16 cellular contexts compared by ENCODE assay signal in genomic region chr2:224538739-224539138, GRCh38.
"Had no signal": no experiment of that assay in that cellular context is flagged by ENCODE, and none has a peak within 500 bp of the region (broad histone marks: within the 10 kb centered on the region; RNA-seq: fewer than 3 reads in every experiment).

No MANE protein-coding gene starts in this region.

- H3K27me3 Mint-ChIP-seq: activated T-helper 17 cell treated with anti-CD3 and anti-CD28 coated beads, Interleukin-2, amount 50 U/mL, for 72 hours; stimulated activated memory B cell treated with anti-CD40 and anti-IgM and Interleukin-4, amounts not matched to agents 10 μg/mL and 1 μg/mL and 100 μg/mL, for 72 hours; T-cell had no signal

- H3K27ac ChIP-seq: esophagus squamous epithelium, spleen had no signal

- H3K27ac Mint-ChIP-seq: stimulated activated memory B cell treated with anti-CD40 and anti-IgM and Interleukin-4, amounts not matched to agents 10 μg/mL and 1 μg/mL and 100 μg/mL, for 72 hours had no signal

- H3K4me3 ChIP-seq: esophagus squamous epithelium, spleen had no signal

- H3K27me3 ChIP-seq: esophagus squamous epithelium, spleen had no signal

- H3K9me3 ChIP-seq: esophagus squamous epithelium, spleen had no signal

- H3K9me3 Mint-ChIP-seq: activated T-helper 17 cell treated with anti-CD3 and anti-CD28 coated beads, Interleukin-2, amount 50 U/mL, for 72 hours; natural killer cell; stimulated activated memory B cell treated with anti-CD40 and anti-IgM and Interleukin-4, amounts not matched to agents 10 μg/mL and 1 μg/mL and 100 μg/mL, for 72 hours; T-cell had no signal

- ATAC-seq: activated T-helper 17 cell treated with anti-CD3 and anti-CD28 coated beads, Interleukin-2, amount 50 U/mL, for 72 hours; natural killer cell; SK-N-SH treated with all-trans-retinoic acid at 6 μM for 48 hours; stimulated activated memory B cell treated with anti-CD40 and anti-IgM and Interleukin-4, amounts not matched to agents 10 μg/mL and 1 μg/mL and 100 μg/mL, for 72 hours; T-cell had no signal

- H3K4me3 Mint-ChIP-seq: activated T-helper 17 cell treated with anti-CD3 and anti-CD28 coated beads, Interleukin-2, amount 50 U/mL, for 72 hours; natural killer cell; stimulated activated memory B cell treated with anti-CD40 and anti-IgM and Interleukin-4, amounts not matched to agents 10 μg/mL and 1 μg/mL and 100 μg/mL, for 72 hours; T-cell had no signal

- DNase-seq: activated CD4-positive, alpha-beta T cell treated with anti-CD3 and anti-CD28 coated beads, Interleukin-2, amount 50 U/mL, for 4 hours; activated CD4-positive, CD25-positive, alpha-beta regulatory T cell treated with anti-CD3 and anti-CD28 coated beads, Interleukin-2, amount 50 U/mL, for 72 hours; activated naive CD4-positive, alpha-beta T cell treated with anti-CD3 and anti-CD28 coated beads, Interleukin-2, amount 50 U/mL, for 16 hours; activated T-cell treated with anti-CD3 and anti-CD28 coated beads for 4 hours; dermis blood vessel endothelial cell; effector memory CD4-positive, alpha-beta T cell; esophagus squamous epithelium; mesenchymal stem cell; natural killer cell; spleen; stimulated activated CD4-positive, alpha-beta T cell treated with anti-CD3 and anti-CD28 coated beads, Interleukin-4, amount 100 ng/mL, for 4 hours; T-cell; T-helper 9 cell had no signal
